ENCODE assay signal across 1 cellular context in genomic region chr13:23922005-23922932, GRCh38.
TF ChIP-seq lines count a peak whose summit lies in the region.

No MANE protein-coding gene starts in this region.

TF ChIP-seq in H1, 55 proteins besides CTCF, POLR2A, EP300 and RAD21:
- no peak for TF ChIP-seq KDM4A (IDR thresholded peaks at IDR 0.05; ENCODE audit: low read depth, low read length, severe bottlenecking)
- TF ChIP-seq CTBP2 (IDR thresholded peaks at IDR 0.05; ENCODE audit: borderline replicate concordance, insufficient read depth, insufficient read length, low read length), result no peak
- TF ChIP-seq KDM5A (IDR thresholded peaks at IDR 0.05; ENCODE audit: low read length), result no peak
- no peak for TF ChIP-seq CHD1 (IDR thresholded peaks at IDR 0.05; ENCODE audit: low read depth, low read length)
- TF ChIP-seq EGR1 (IDR thresholded peaks at IDR 0.05; ENCODE audit: borderline replicate concordance, low read depth, low read length), result no peak
- no peak for TF ChIP-seq FOSL1 (IDR thresholded peaks at IDR 0.05; ENCODE audit: insufficient read depth, low read depth, low read length)
- no peak for TF ChIP-seq HDAC2 (IDR thresholded peaks at IDR 0.05; ENCODE audit: borderline replicate concordance in 1 of 2, low read depth in 2 of 2, low read length in 2 of 2)
- TF ChIP-seq MAX (IDR thresholded peaks at IDR 0.05), result no peak
- no peak for TF ChIP-seq ZNF274 (IDR thresholded peaks at IDR 0.05; ENCODE audit: borderline replicate concordance, extremely low read depth, low read length)
- TF ChIP-seq RBBP5 (IDR thresholded peaks at IDR 0.05; ENCODE audit: borderline replicate concordance, low read depth, low read length), result no peak
- TF ChIP-seq CEBPB (IDR thresholded peaks at IDR 0.05; ENCODE audit: low read depth, low read length), result no peak
- TF ChIP-seq ATF2 (IDR thresholded peaks at IDR 0.05; ENCODE audit: low read length), result no peak
- TF ChIP-seq TEAD4 (IDR thresholded peaks at IDR 0.05; ENCODE audit: low read depth, low read length), result no peak
- TF ChIP-seq HDAC6 (IDR thresholded peaks at IDR 0.05; ENCODE audit: low read depth, low read length), result no peak
- no peak for TF ChIP-seq RFX5 (IDR thresholded peaks at IDR 0.05; ENCODE audit: borderline replicate concordance, low read depth, low read length)
